In the genomic region with DNA sequence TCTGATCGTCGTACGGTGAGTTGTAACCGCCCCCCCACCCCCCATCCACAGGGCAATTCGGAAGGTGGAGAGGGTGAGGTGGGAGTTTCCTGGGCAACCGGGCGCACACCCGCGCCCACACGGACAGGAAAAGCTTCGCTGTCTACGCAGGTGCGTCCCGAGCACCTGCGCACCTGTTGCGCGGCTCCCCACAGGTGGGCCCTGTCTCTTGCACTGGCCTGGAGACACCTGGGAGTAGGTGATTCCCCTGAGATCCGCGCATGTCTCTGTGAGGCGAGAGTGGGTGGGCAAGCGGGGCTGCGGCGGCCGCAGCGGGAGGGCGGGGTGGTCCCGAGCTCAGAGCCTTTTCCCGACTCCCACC, we compare ENCODE assay signal across 8 cellular contexts. TPM values are rescaled to one million over a fixed set of nuclear protein-coding genes. Genes with fewer than 3 reads are reported as not detected.
DNase-seq lines count a peak whose midpoint lies in the region; ATAC-seq and TF ChIP-seq lines count a peak whose summit lies in the region.

No MANE protein-coding gene starts in this region.

- H3K27me3 ChIP-seq in tibial artery, result peaks cover 0 to 42% of the 10 kb centered on the region in 2 donors
- peaks cover 39% of the 10 kb centered on the region for H3K27me3 ChIP-seq in SJCRH30

- no peak overlapping the region for H3K27ac Mint-ChIP-seq in activated T-cell treated with anti-CD3 and anti-CD28 coated beads, Interleukin-2, amount 50 U/mL, for 24 hours

- H3K4me1 ChIP-seq in tibial artery (peaks cover 0 to 34% (median 27%) of the 10 kb centered on the region in 4 donors), SJCRH30 (peaks cover 4% of the 10 kb centered on the region; the same call in 1 of the 2 replicates)

- H3K36me3 Mint-ChIP-seq in activated T-cell treated with anti-CD3 and anti-CD28 coated beads, Interleukin-2, amount 50 U/mL, for 24 hours (ENCODE audit: low read depth), result no peaks in the 10 kb centered on the region

- peaks cover 67% of the 10 kb centered on the region for H3K27me3 Mint-ChIP-seq in activated T-cell treated with anti-CD3 and anti-CD28 coated beads, Interleukin-2, amount 50 U/mL, for 24 hours

- H3K27ac ChIP-seq in tibial artery (no peak overlapping the region), SJCRH30 (no peak overlapping the region)

- intact Hi-C loops in tibial artery (cut with DNase I; ENCODE audit: low total_unique reads), result no loop called here

- H3K9me3 Mint-ChIP-seq in activated T-cell treated with anti-CD3 and anti-CD28 coated beads, Interleukin-2, amount 50 U/mL, for 24 hours, result no peaks in the 10 kb centered on the region

- no peaks in the 10 kb centered on the region for H3K36me3 ChIP-seq in tibial artery
- no peaks in the 10 kb centered on the region for H3K36me3 ChIP-seq in SJCRH30

- H3K4me3 Mint-ChIP-seq in activated T-cell treated with anti-CD3 and anti-CD28 coated beads, Interleukin-2, amount 50 U/mL, for 24 hours, result peak overlapping the region; percentile 40

- no peak for DNase-seq in activated T-cell treated with anti-CD3 and anti-CD28 coated beads, Interleukin-2, amount 50 U/mL, for 24 hours
- DNase-seq in activated T-cell treated with anti-CD3 and anti-CD28 coated beads for 4 hours, result no peak
- DNase-seq in NCI-H748 treated with DMSO at 0.1 percent for 48 hours (lab: John Stamatoyannopoulos, UW), result peak; percentile 19
- no peak for DNase-seq in tibial artery
- no peak for DNase-seq in 8988T
- DNase-seq in SJCRH30, result no peak

- no peak for ATAC-seq in GM21737 (IDR thresholded peaks at IDR 0.05; ENCODE audit: unreplicated experiment)

- H3K4me3 ChIP-seq in iPS-11a (ENCODE audit: low read depth, low read length) (peak overlapping the region; percentile 43), tibial artery (peak overlapping the region; percentile 53 to 61), SJCRH30 (no peak overlapping the region)

- H3K4me1 Mint-ChIP-seq in activated T-cell treated with anti-CD3 and anti-CD28 coated beads, Interleukin-2, amount 50 U/mL, for 24 hours (ENCODE audit: low read depth), result peaks cover 11% of the 10 kb centered on the region

- no peak for TF ChIP-seq CTCF in tibial artery (IDR thresholded peaks at IDR 0.05)

- H3K9me3 ChIP-seq in tibial artery (no peaks in the 10 kb centered on the region), SJCRH30 (replicated peaks) (no peaks in the 10 kb centered on the region)

RNA-seq across cellular contexts. Expression of a gene that starts 0.5 kb away (rescaled TPM):
- 0.23 and 0.40 TPM in 2 replicates for total RNA-seq in SJCRH30 (2014; rRNA removed; shearing (Covaris generic))

RNA-seq across cellular contexts. Expression of a gene that starts 31.2 kb away (rescaled TPM):
- total RNA-seq in SJCRH30 (2014; rRNA removed; shearing (Covaris generic)), result 62.5 and 65.2 TPM in 2 replicates
